8 cellular contexts compared by ENCODE assay signal in genomic region chr2:84919885-84920580, GRCh38. TPM values are rescaled to one million over a fixed set of nuclear protein-coding genes. Genes with fewer than 3 reads are reported as not detected.
DNase-seq lines count a peak whose midpoint lies in the region; ATAC-seq lines count a peak whose summit lies in the region.

No MANE protein-coding gene starts in this region.

- H3K4me1 Mint-ChIP-seq in activated naive CD8-positive, alpha-beta T cell treated with anti-CD3 and anti-CD28 coated beads, Interleukin-2, amount 10 ng/mL, durations not matched to agents 7 days and 5 days = peaks cover 39% of the 10 kb centered on the region

- peak overlapping the region; percentile 76 for H3K4me3 Mint-ChIP-seq in activated naive CD8-positive, alpha-beta T cell treated with anti-CD3 and anti-CD28 coated beads, Interleukin-2, amount 10 ng/mL, durations not matched to agents 7 days and 5 days

- H3K27ac Mint-ChIP-seq in activated naive CD8-positive, alpha-beta T cell treated with anti-CD3 and anti-CD28 coated beads, Interleukin-2, amount 10 ng/mL, durations not matched to agents 7 days and 5 days = peak overlapping the region; percentile 81

- H3K27me3 Mint-ChIP-seq in activated naive CD8-positive, alpha-beta T cell treated with anti-CD3 and anti-CD28 coated beads, Interleukin-2, amount 10 ng/mL, durations not matched to agents 7 days and 5 days = no peaks in the 10 kb centered on the region

- POLR2A ChIA-PET in activated naive CD8-positive, alpha-beta T cell treated with anti-CD3 and anti-CD28 coated beads, Interleukin-2, amount 10 ng/mL, durations not matched to agents 7 days and 5 days (lab: Charles Lee) = interaction anchor here (0.7 to 6.7 kb wide), 8 partner anchors 14 to 78 kb away, joined by 3 to 81 read pairs (median 7); partner anchors contain the start of genes TMSB10 and TRABD2A

- peaks cover 3% of the 10 kb centered on the region for H3K9me3 Mint-ChIP-seq in activated naive CD8-positive, alpha-beta T cell treated with anti-CD3 and anti-CD28 coated beads, Interleukin-2, amount 10 ng/mL, durations not matched to agents 7 days and 5 days

- peak; percentile 57 for ATAC-seq in activated naive CD8-positive, alpha-beta T cell treated with anti-CD3 and anti-CD28 coated beads, Interleukin-2, amount 10 ng/mL, durations not matched to agents 7 days and 5 days (ENCODE audit: low read depth)

- peaks cover 3% of the 10 kb centered on the region for H3K36me3 Mint-ChIP-seq in activated naive CD8-positive, alpha-beta T cell treated with anti-CD3 and anti-CD28 coated beads, Interleukin-2, amount 10 ng/mL, durations not matched to agents 7 days and 5 days

- DNase-seq in NCI-H146 (lab: John Stamatoyannopoulos, UW) (peak; percentile 23), NCI-H146 treated with DMSO at 0.1 percent for 48 hours (lab: John Stamatoyannopoulos, UW; ENCODE audit: unreplicated experiment) (no peak), HCEC 1CT (peak; percentile 97), M059J (ENCODE audit: low read depth) (peak; percentile 97), hepatic stellate cell (ENCODE audit: low spot score) (peak; percentile 86)
- DNase-seq in activated naive CD8-positive, alpha-beta T cell treated with anti-CD3 and anti-CD28 coated beads, Interleukin-2, amount 10 ng/mL, durations not matched to agents 7 days and 5 days = no peak
- DNase-seq in stimulated activated CD4-positive, alpha-beta T cell treated with anti-CD3 and anti-CD28 coated beads, Interleukin-2, amount 100 ng/mL, for 24 hours = peak; percentile 57 to 58
- no peak for DNase-seq in NK-92 treated with Interleukin-12 subunit alpha and Interleukin-12 subunit beta, amount 100 ng/mL, for 24 hours (lab: John Stamatoyannopoulos, UW)

RNA-seq across cellular contexts. Expression of gene TMSB10, which starts 14.6 kb away (rescaled TPM):
- 7,017 and 9,457 TPM in 2 replicates for total RNA-seq in M059J (2014; rRNA removed; shearing (Covaris generic))
- 1,000 to 10,000 TPM; 4,217 to 4,653 TPM for total RNA-seq in activated naive CD8-positive, alpha-beta T cell treated with anti-CD3 and anti-CD28 coated beads, Interleukin-2, amount 10 ng/mL, durations not matched to agents 7 days and 5 days

RNA-seq across cellular contexts. Expression of gene TRABD2A, which starts 39.1 kb away (rescaled TPM):
- total RNA-seq in M059J (2014; rRNA removed; shearing (Covaris generic)) = 0.81 and 3.7 TPM in 2 replicates
- 10 to 100 TPM; 81.1 to 85.5 TPM for total RNA-seq in activated naive CD8-positive, alpha-beta T cell treated with anti-CD3 and anti-CD28 coated beads, Interleukin-2, amount 10 ng/mL, durations not matched to agents 7 days and 5 days

RNA-seq across cellular contexts. Expression of gene KCMF1, which starts 50.9 kb away (rescaled TPM):
- 52.7 and 81.2 TPM in 2 replicates for total RNA-seq in M059J (2014; rRNA removed; shearing (Covaris generic))
- 10 to 100 TPM; 79.3 to 81.0 TPM for total RNA-seq in activated naive CD8-positive, alpha-beta T cell treated with anti-CD3 and anti-CD28 coated beads, Interleukin-2, amount 10 ng/mL, durations not matched to agents 7 days and 5 days

Comparison
In these comparisons a context has a peak if more than half of its experiments do, and no peak if none do; other contexts are left out.
1. DNase-seq: peak in NCI-H146 (single experiment), HCEC 1CT (single experiment), M059J (single experiment), hepatic stellate cell (single experiment) and stimulated activated CD4-positive, alpha-beta T cell treated with anti-CD3 and anti-CD28 coated beads, Interleukin-2, amount 100 ng/mL, for 24 hours (2 of 2); none in NCI-H146 treated with DMSO at 0.1 percent for 48 hours (single experiment), activated naive CD8-positive, alpha-beta T cell treated with anti-CD3 and anti-CD28 coated beads, Interleukin-2, amount 10 ng/mL, durations not matched to agents 7 days and 5 days (single experiment) and NK-92 treated with Interleukin-12 subunit alpha and Interleukin-12 subunit beta, amount 100 ng/mL, for 24 hours (single experiment).
2. RNA of gene TRABD2A, which starts 39.1 kb away (total RNA-seq): 81.1 to 85.5 TPM in activated naive CD8-positive, alpha-beta T cell treated with anti-CD3 and anti-CD28 coated beads, Interleukin-2, amount 10 ng/mL, durations not matched to agents 7 days and 5 days; 0.81 to 3.7 TPM in M059J; every median in the first group is over 10 times any median in the second.